In the genomic region with DNA sequence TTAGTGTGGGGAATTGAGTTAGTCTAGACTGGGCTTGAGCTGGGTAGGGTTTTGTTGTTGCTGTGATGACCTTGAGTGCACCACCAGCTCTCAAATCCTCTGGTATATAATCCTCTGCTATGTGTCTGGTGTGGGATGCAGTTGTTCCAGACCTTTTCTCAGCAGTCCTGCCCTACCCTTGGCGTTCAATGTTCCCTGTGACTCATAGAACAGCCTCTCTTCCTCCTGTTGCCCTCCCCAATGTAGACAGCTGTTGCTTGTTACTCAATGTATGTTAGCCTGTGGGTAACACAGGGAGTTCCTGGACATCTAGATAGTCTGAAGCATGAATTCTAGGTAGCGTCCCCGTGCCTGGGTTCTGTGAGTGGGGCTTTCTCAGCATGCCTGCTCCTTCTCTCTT, we compare ENCODE assay signal across 17 cellular contexts. TPM values are rescaled to one million over a fixed set of nuclear protein-coding genes. Genes with fewer than 3 reads are reported as not detected.
A peak's percentile ranks its signal among the peaks of the same experiment; 100 is the strongest.
DNase-seq lines count a peak whose midpoint lies in the region; ATAC-seq lines count a peak whose summit lies in the region.
"Had no signal": no experiment of that assay in that cellular context is flagged by ENCODE, and none has a peak within 500 bp of the region (broad histone marks: within the 10 kb centered on the region; RNA-seq: fewer than 3 reads in every experiment).

No MANE protein-coding gene starts in this region.

- peak; percentile 55 for DNase-seq in GM03348 (ENCODE audit: low spot score)
- DNase-seq in NCI-H226: peak; percentile 32
- peak; percentile 17 for DNase-seq in dermis blood vessel endothelial cell
- DNase-seq in non-pigmented ciliary epithelial cell (ENCODE audit: low read depth): peak; percentile 68
- DNase-seq in activated T-cell treated with anti-CD3 and anti-CD28 coated beads, Interleukin-2, amount 50 U/mL, for 1 hour: no peak
- no peak for DNase-seq in DMS114 treated with DMSO at 0.1 percent for 48 hours (lab: John Stamatoyannopoulos, UW; ENCODE audit: unreplicated experiment)
- DNase-seq: activated CD4-positive, alpha-beta T cell treated with anti-CD3 and anti-CD28 coated beads for 4 hours; activated CD8-positive, alpha-beta memory T cell treated with anti-CD3 and anti-CD28 coated beads, Interleukin-2, amount 50 U/mL, for 48 hours; caudate nucleus; endodermal cell; heart left ventricle; NCI-H1417 treated with DMSO at 0.1 percent for 48 hours; right cardiac atrium; SIG-M5; stimulated activated CD4-positive, alpha-beta T cell treated with anti-CD3 and anti-CD28 coated beads, Interleukin-2, amount 100 ng/mL, for 24 hours had no signal

- ATAC-seq in GM21723 (IDR thresholded peaks at IDR 0.05; ENCODE audit: unreplicated experiment): no peak
- ATAC-seq: heart left ventricle, right cardiac atrium had no signal

RNA-seq across cellular contexts. Expression of a gene that starts 19.8 kb away (rescaled TPM):
- 0.85 and 6.0 TPM in 2 replicates for total RNA-seq in dermis blood vessel endothelial cell
- total RNA-seq: right cardiac atrium, suprapubic skin had no signal

RNA-seq across cellular contexts. Expression of a gene that starts 25.1 kb away (rescaled TPM):
- 0.33 and 0.51 TPM in 2 replicates for total RNA-seq in dermis blood vessel endothelial cell
- total RNA-seq: endodermal cell had no signal

RNA-seq across cellular contexts. Expression of a gene that starts 28.4 kb away (rescaled TPM):
- 12.3 and 12.8 TPM in 2 replicates for total RNA-seq in dermis blood vessel endothelial cell

Comparison
In these comparisons a context has a peak if more than half of its experiments do, and no peak if none do; other contexts are left out.
1. DNase-seq: peak in GM03348 (single experiment), NCI-H226 (single experiment), dermis blood vessel endothelial cell (single experiment) and non-pigmented ciliary epithelial cell (single experiment); none in activated T-cell treated with anti-CD3 and anti-CD28 coated beads, Interleukin-2, amount 50 U/mL, for 1 hour (single experiment) and DMS114 treated with DMSO at 0.1 percent for 48 hours (single experiment).